In the genomic region with DNA sequence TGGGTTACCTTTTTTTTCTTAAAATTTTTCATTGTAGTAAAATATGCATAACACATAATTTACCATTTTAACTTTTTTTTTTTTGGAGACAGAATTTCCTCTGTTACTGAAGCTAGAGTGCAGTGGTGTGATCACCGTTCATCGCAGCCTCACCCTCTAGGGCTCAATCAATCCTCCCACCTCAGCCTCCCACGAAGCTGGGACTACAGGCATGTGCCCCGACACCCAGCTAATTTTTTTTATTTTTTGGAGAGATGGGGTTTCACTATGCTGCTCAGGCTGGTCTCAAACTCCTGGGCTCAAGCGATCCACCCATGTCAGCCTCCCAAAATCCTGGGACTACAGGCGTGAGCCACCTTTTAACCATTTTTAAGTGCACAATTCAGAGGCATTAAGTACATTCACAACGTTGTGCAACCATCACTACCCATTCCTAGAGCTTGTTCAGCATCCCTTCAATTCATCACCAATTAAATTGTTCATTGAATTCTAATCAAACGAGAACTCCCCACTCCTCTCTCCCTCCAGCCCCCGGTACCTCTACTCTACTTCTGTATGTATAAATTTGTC, we compare ENCODE assay signal across 16 cellular contexts. TPM values are rescaled to one million over a fixed set of nuclear protein-coding genes. Genes with fewer than 3 reads are reported as not detected.
DNase-seq lines count a peak whose midpoint lies in the region; ATAC-seq and TF ChIP-seq lines count a peak whose summit lies in the region.
"Had no signal": no experiment of that assay in that cellular context is flagged by ENCODE, and none has a peak within 500 bp of the region (broad histone marks: within the 10 kb centered on the region; RNA-seq: fewer than 3 reads in every experiment).

No MANE protein-coding gene starts in this region.

- peaks cover 0 to 43% (median 7%) of the 10 kb centered on the region in 9 donors for H3K4me1 ChIP-seq in heart right ventricle
- H3K4me1 ChIP-seq: colonic mucosa had no signal

- H3K36me3 ChIP-seq in heart right ventricle (no peaks in the 10 kb centered on the region), brain microvascular endothelial cell (replicated peaks) (no peaks in the 10 kb centered on the region)
- H3K36me3 ChIP-seq: colonic mucosa, lower lobe of right lung, upper lobe of left lung had no signal

- no peaks in the 10 kb centered on the region for H3K36me3 Mint-ChIP-seq in mesothelial cell of epicardium
- no peaks in the 10 kb centered on the region for H3K36me3 Mint-ChIP-seq in type B pancreatic cell

- no peak for ATAC-seq in heart right ventricle
- ATAC-seq in left ventricle myocardium superior = no peak
- ATAC-seq in HG02852 (IDR thresholded peaks at IDR 0.05; ENCODE audit: unreplicated experiment) = no peak
- no peak for ATAC-seq in HG02678 (IDR thresholded peaks at IDR 0.05; ENCODE audit: unreplicated experiment)

- peak overlapping the region in 6 of 10 donors; percentile 16 to 66 (median 52) for H3K27ac ChIP-seq in heart right ventricle
- peak overlapping the region; percentile 96 for H3K27ac ChIP-seq in brain microvascular endothelial cell
- H3K27ac ChIP-seq: colonic mucosa, lower lobe of right lung had no signal

- WGBS in heart right ventricle, 2 donors = 94% methylated on average over 9 of the region's 9 CpGs

- in situ Hi-C loops in brain microvascular endothelial cell (cut with HindIII; ENCODE audit: low pct_ligation_motif_present, low sequenced_read_pairs) = no loop called here

- intact Hi-C loops in heart right ventricle (cut with DNase I) = loop anchor here in 3 of 10 donors (5.0 to 10.0 kb wide), 2 partner anchors 37 to 309 kb away; no protein-coding TSS in a partner anchor
- intact Hi-C loops in left ventricle myocardium superior (cut with micrococcal nuclease) = no loop called here

- H3K4me1 Mint-ChIP-seq in mesothelial cell of epicardium (peaks cover 16% of the 10 kb centered on the region), type B pancreatic cell (ENCODE audit: unreplicated experiment) (peaks cover 13% of the 10 kb centered on the region)

- DNase-seq in heart right ventricle (no peak), left ventricle myocardium superior (no peak), brain microvascular endothelial cell (no peak), mesothelial cell of epicardium (ENCODE audit: low spot score in 2 of 2, unreplicated experiment in 2 of 2) (no peak), type B pancreatic cell (ENCODE audit: extremely low spot score, unreplicated experiment) (no peak), mesenteric fat pad (ENCODE audit: low spot score) (no peak)
- DNase-seq: activated CD4-positive, alpha-beta T cell treated with anti-CD3 and anti-CD28 coated beads for 1 hour; activated naive CD4-positive, alpha-beta T cell treated with anti-CD3 and anti-CD28 coated beads for 36 hours; AML-193; colonic mucosa; lower lobe of right lung; MV-4-11; NCI-H510A treated with DMSO at 0.1 percent for 48 hours; upper lobe of left lung had no signal

- H3K27ac Mint-ChIP-seq in mesothelial cell of epicardium (peak overlapping the region; percentile 89), type B pancreatic cell (peak overlapping the region; percentile 9)

- no peaks in the 10 kb centered on the region for H3K27me3 Mint-ChIP-seq in mesothelial cell of epicardium (ENCODE audit: low read depth)
- no peaks in the 10 kb centered on the region for H3K27me3 Mint-ChIP-seq in type B pancreatic cell

- H3K27me3 ChIP-seq in heart right ventricle = no peaks in the 10 kb centered on the region
- no peaks in the 10 kb centered on the region for H3K27me3 ChIP-seq in brain microvascular endothelial cell (replicated peaks)
- H3K27me3 ChIP-seq: colonic mucosa, upper lobe of left lung had no signal

- TF ChIP-seq CTCF in heart right ventricle (IDR thresholded peaks at IDR 0.05) = no peak
- no peak for TF ChIP-seq CTCF in brain microvascular endothelial cell (IDR thresholded peaks at IDR 0.05; ENCODE audit: low read depth, low read length, missing control alignments)
- no peak for TF ChIP-seq CTCF in mesothelial cell of epicardium (IDR thresholded peaks at IDR 0.05; ENCODE audit: unreplicated experiment)
- TF ChIP-seq CTCF in type B pancreatic cell (conservative IDR thresholded peaks at IDR 0.05) = no peak

- H3K4me3 Mint-ChIP-seq in mesothelial cell of epicardium (no peak overlapping the region), type B pancreatic cell (peak overlapping the region; percentile 6)
- H3K4me3 Mint-ChIP-seq: activated naive CD4-positive, alpha-beta T cell treated with anti-CD3 and anti-CD28 coated beads for 36 hours had no signal

- no peaks in the 10 kb centered on the region for H3K9me3 ChIP-seq in heart right ventricle
- H3K9me3 ChIP-seq: colonic mucosa, lower lobe of right lung, upper lobe of left lung had no signal

- H3K4me3 ChIP-seq in heart right ventricle (no peak overlapping the region), brain microvascular endothelial cell (ENCODE audit: low read depth, low read length) (no peak overlapping the region)
- H3K4me3 ChIP-seq: colonic mucosa, lower lobe of right lung, upper lobe of left lung had no signal

- H3K9me3 Mint-ChIP-seq in mesothelial cell of epicardium (peaks cover 3% of the 10 kb centered on the region), type B pancreatic cell (no peaks in the 10 kb centered on the region)
- H3K9me3 Mint-ChIP-seq: activated naive CD4-positive, alpha-beta T cell treated with anti-CD3 and anti-CD28 coated beads for 36 hours had no signal

RNA-seq across cellular contexts. Expression of a gene that starts 44.6 kb away (rescaled TPM):
- 100 to 1,000 TPM in 1 of 10 donors, 10 to 100 TPM in 9; 14.2 to 209 (median 54.9) TPM for total RNA-seq in heart right ventricle
- 10 to 100 TPM; 10.0 to 10.7 TPM for polyA plus RNA-seq in heart right ventricle
- total RNA-seq in left ventricle myocardium superior = 26.8 TPM
- total RNA-seq in mesothelial cell of epicardium = 31.9 to 37.6 TPM (median 35.4 TPM) in 3 replicates
- total RNA-seq in type B pancreatic cell (ENCODE audit: low replicate concordance) = 13.6 and 40.5 TPM in 2 replicates
- total RNA-seq in mesenteric fat pad = 133 TPM
